ENCODE assay signal across 1 cellular context in genomic region chr6:54291146-54291545, GRCh38.
A peak's percentile ranks its signal among the peaks of the same experiment; 100 is the strongest.
TF ChIP-seq lines count a peak whose summit lies in the region.

No MANE protein-coding gene starts in this region.

TF ChIP-seq in endothelial cell of umbilical vein, 7 proteins besides CTCF, POLR2A, EP300 and RAD21 (continued from another document):
- TF ChIP-seq EZH2 (IDR thresholded peaks at IDR 0.05; ENCODE audit: borderline replicate concordance, low read depth, low read length, severe bottlenecking) (no peak), MAX (IDR thresholded peaks at IDR 0.05; ENCODE audit: insufficient read depth, insufficient read length) (no peak), FOS (IDR thresholded peaks at IDR 0.05; ENCODE audit: borderline replicate concordance, insufficient read depth, low read length) (peak; percentile 86), MYC (IDR thresholded peaks at IDR 0.05; ENCODE audit: low read depth, low read length) (no peak)
